In the genomic region with DNA sequence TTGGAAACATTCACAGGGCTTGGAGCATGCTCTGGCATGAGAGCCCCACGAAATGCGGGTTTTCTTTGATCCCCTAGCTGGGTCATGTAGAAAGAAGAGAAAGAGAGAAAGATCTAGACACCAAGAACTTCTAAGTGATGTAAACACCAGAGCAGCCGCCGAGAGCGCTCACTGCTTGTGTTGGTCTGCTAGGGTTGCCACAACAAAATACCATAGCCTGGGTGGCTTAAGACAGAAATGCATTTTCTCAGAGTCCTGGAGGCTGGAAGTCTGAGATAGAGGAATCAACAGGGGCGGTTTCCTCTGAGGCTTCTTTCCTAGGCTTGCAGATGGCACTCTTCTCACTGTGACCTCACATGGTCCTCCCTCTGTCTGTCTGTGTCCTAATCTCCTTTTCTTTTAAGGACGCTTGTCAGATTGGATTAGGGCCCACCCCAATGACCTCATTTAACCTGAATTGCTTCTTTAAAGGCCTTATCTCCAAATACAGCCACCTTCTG, we compare ENCODE assay signal across 28 cellular contexts.
DNase-seq lines count a peak whose midpoint lies in the region; ATAC-seq and TF ChIP-seq lines count a peak whose summit lies in the region.
"Had no signal": no experiment of that assay in that cellular context is flagged by ENCODE, and none has a peak within 500 bp of the region (broad histone marks: within the 10 kb centered on the region; RNA-seq: fewer than 3 reads in every experiment).

No MANE protein-coding gene starts in this region.

- H3K4me3 ChIP-seq in esophagus muscularis mucosa (no peak overlapping the region), parathyroid adenoma (ENCODE audit: low read depth, low read length) (no peak overlapping the region), upper lobe of right lung (no peak overlapping the region)
- H3K4me3 ChIP-seq: body of pancreas, GM12878, upper lobe of left lung had no signal

- no peak for TF ChIP-seq EP300 in esophagus muscularis mucosa (IDR thresholded peaks at IDR 0.05)

- H3K27me3 ChIP-seq in esophagus muscularis mucosa, result peaks cover 0 to 27% (median 0%) of the 10 kb centered on the region in 4 donors
- H3K27me3 ChIP-seq in parathyroid adenoma (ENCODE audit: control insufficient read depth, insufficient read depth, low read length), result no peaks in the 10 kb centered on the region
- peaks cover 14% of the 10 kb centered on the region for H3K27me3 ChIP-seq in upper lobe of right lung
- H3K27me3 ChIP-seq: body of pancreas, upper lobe of left lung had no signal

- peak overlapping the region; percentile 66 for H2AFZ ChIP-seq in parathyroid adenoma

- TF ChIP-seq CTCF in esophagus muscularis mucosa (IDR thresholded peaks at IDR 0.05) (no peak), parathyroid adenoma (IDR thresholded peaks at IDR 0.05) (no peak), upper lobe of right lung (IDR thresholded peaks at IDR 0.05) (no peak)

- H3K9me3 ChIP-seq in esophagus muscularis mucosa (peaks cover 0 to 3% (median 0%) of the 10 kb centered on the region in 4 donors), parathyroid adenoma (ENCODE audit: control insufficient read depth, low read length) (no peaks in the 10 kb centered on the region), upper lobe of right lung (no peaks in the 10 kb centered on the region)
- H3K9me3 ChIP-seq: body of pancreas, upper lobe of left lung had no signal

- no peak overlapping the region for H3K9ac ChIP-seq in parathyroid adenoma

- H3K36me3 ChIP-seq in esophagus muscularis mucosa (no peaks in the 10 kb centered on the region), parathyroid adenoma (ENCODE audit: control insufficient read depth, insufficient read depth, low read length) (no peaks in the 10 kb centered on the region), upper lobe of right lung (no peaks in the 10 kb centered on the region)
- H3K36me3 ChIP-seq: upper lobe of left lung had no signal

- H3K27ac ChIP-seq in esophagus muscularis mucosa (replicated peaks in 1 of 4) (no peak overlapping the region), parathyroid adenoma (peak overlapping the region; percentile 83), upper lobe of right lung (no peak overlapping the region)
- H3K27ac ChIP-seq: body of pancreas, HL-60, upper lobe of left lung had no signal

- intact Hi-C loops in esophagus muscularis mucosa (cut with DNase I) (no loop called here), upper lobe of right lung (cut with DNase I) (no loop called here)

- no peaks in the 10 kb centered on the region for H3K79me2 ChIP-seq in parathyroid adenoma

- ATAC-seq in upper lobe of right lung, result no peak
- ATAC-seq: GM12878, HepG2, sciatic nerve had no signal

- H3K4me2 ChIP-seq in parathyroid adenoma (ENCODE audit: low read length), result no peak overlapping the region

- H3K4me1 ChIP-seq in esophagus muscularis mucosa (peaks cover 0 to 18% (median 4%) of the 10 kb centered on the region in 4 donors), parathyroid adenoma (peaks cover 23% of the 10 kb centered on the region), upper lobe of right lung (no peaks in the 10 kb centered on the region)
- H3K4me1 ChIP-seq: upper lobe of left lung had no signal

- TF ChIP-seq POLR2A in esophagus muscularis mucosa (IDR thresholded peaks at IDR 0.05; ENCODE audit: low read depth), result no peak

- DNase-seq in M059J (ENCODE audit: low read depth) (peak; percentile 34), OCI-M1 (lab: John Stamatoyannopoulos, UW) (peak; percentile 93), esophagus muscularis mucosa (ENCODE audit: extremely low spot score) (peak; percentile 89), occipital lobe (lab: John Stamatoyannopoulos, UW) (no peak), upper lobe of right lung (no peak), NCI-H146 (lab: John Stamatoyannopoulos, UW) (no peak)
- DNase-seq: activated CD4-positive, alpha-beta T cell treated with anti-CD3 and anti-CD28 coated beads for 4 hours; activated naive CD4-positive, alpha-beta T cell treated with Interleukin-2 at 50 U/mL for 16 hours; body of pancreas; C1 segment of cervical spinal cord; dermis blood vessel endothelial cell; HFFc6; Kasumi-1; NCI-H1092; NCI-H2029 treated with DMSO at 0.1 percent for 48 hours; NCI-H2227 treated with DMSO at 0.1 percent for 48 hours; NCI-H748 treated with DMSO at 0.1 percent for 48 hours; nephron progenitor cell; RPMI8226; stimulated activated CD4-positive, alpha-beta T cell treated with anti-CD3 and anti-CD28 coated beads, Interleukin-12 subunit alpha, Interleukin-12 subunit beta, amount 100 ng/mL, for 4 hours; stimulated activated CD4-positive, alpha-beta T cell treated with anti-CD3 and anti-CD28 coated beads, Interleukin-4, amount 100 ng/mL, for 1 hour; T-helper 1 cell; upper lobe of left lung had no signal

- 60% methylated on average over 7 of the region's 7 CpGs for WGBS in esophagus muscularis mucosa

Comparison
In these comparisons a context has a peak if more than half of its experiments do, and no peak if none do; other contexts are left out.
1. DNase-seq: peak in M059J (single experiment), OCI-M1 (single experiment) and esophagus muscularis mucosa (single experiment); none in occipital lobe (single experiment), upper lobe of right lung (single experiment) and NCI-H146 (single experiment).